1 cellular context compared by ENCODE assay signal in the genomic region with DNA sequence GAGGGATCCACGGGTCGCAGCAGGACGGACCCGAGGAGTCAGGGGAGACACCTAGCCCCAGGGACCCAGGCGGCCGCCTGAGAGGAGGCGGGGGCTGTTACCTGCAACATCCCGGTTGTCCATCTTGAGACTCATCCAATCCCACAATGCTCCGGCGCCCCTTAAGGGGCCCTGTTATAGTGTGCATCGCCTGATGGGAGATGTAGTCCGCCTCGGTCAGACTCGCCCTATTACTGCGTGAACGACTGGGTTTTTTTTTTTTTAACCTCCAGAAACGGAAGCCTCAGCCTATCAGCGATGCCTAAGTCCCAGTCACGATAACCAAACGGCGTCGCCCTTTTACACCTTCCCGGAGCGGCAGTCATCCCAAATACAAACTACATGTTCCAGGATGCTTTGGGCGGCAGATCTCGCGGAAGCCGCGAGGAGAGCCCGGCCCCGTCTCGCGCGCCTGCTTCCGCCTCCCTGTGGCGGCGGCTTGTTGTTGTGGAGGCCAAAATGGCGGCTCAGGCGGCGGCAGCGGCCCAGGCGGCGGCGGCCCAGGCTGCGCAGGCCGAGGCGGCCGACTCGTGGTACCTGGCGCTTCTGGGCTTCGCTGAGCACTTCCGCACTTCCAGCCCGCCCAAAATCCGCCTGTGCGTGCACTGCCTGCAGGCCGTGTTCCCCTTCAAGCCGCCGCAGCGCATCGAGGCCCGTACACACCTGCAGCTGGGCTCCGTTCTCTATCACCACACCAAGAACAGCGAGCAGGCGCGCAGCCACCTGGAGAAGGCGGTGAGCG.
TF ChIP-seq lines count a peak whose summit lies in the region.

A gene with protein sequence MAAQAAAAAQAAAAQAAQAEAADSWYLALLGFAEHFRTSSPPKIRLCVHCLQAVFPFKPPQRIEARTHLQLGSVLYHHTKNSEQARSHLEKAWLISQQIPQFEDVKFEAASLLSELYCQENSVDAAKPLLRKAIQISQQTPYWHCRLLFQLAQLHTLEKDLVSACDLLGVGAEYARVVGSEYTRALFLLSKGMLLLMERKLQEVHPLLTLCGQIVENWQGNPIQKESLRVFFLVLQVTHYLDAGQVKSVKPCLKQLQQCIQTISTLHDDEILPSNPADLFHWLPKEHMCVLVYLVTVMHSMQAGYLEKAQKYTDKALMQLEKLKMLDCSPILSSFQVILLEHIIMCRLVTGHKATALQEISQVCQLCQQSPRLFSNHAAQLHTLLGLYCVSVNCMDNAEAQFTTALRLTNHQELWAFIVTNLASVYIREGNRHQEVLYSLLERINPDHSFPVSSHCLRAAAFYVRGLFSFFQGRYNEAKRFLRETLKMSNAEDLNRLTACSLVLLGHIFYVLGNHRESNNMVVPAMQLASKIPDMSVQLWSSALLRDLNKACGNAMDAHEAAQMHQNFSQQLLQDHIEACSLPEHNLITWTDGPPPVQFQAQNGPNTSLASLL (plus strand): TSS at position 468 of the 781 bp plus-strand sequence. CDS start 31 bp downstream, at position 499.
A gene with protein sequence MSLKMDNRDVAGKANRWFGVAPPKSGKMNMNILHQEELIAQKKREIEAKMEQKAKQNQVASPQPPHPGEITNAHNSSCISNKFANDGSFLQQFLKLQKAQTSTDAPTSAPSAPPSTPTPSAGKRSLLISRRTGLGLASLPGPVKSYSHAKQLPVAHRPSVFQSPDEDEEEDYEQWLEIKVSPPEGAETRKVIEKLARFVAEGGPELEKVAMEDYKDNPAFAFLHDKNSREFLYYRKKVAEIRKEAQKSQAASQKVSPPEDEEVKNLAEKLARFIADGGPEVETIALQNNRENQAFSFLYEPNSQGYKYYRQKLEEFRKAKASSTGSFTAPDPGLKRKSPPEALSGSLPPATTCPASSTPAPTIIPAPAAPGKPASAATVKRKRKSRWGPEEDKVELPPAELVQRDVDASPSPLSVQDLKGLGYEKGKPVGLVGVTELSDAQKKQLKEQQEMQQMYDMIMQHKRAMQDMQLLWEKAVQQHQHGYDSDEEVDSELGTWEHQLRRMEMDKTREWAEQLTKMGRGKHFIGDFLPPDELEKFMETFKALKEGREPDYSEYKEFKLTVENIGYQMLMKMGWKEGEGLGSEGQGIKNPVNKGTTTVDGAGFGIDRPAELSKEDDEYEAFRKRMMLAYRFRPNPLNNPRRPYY (minus strand): TSS at position 148 of the 781 bp plus-strand sequence. CDS start 13 bp downstream, at position 135.

TF ChIP-seq in K562, 482 proteins besides CTCF, POLR2A, EP300 and RAD21 (continued from another document and continues in another):
- TF ChIP-seq CEBPZ (IDR thresholded peaks at IDR 0.05; ENCODE audit: borderline replicate concordance, low read depth, low read length) (no peak), ZNF551 (CRISPR knock-in tag; IDR thresholded peaks at IDR 0.05) (no peak), CAMTA2 (CRISPR knock-in tag; conservative IDR thresholded peaks at IDR 0.05) (no peak), ZNF263 (CRISPR knock-in tag; IDR thresholded peaks at IDR 0.05; ENCODE audit: borderline replicate concordance) (peak; percentile 69; the same call in 1 of the 2 replicates), SAFB (IDR thresholded peaks at IDR 0.05; ENCODE audit: borderline replicate concordance, low read depth, low read length) (no peak), ELK3 (CRISPR knock-in tag; IDR thresholded peaks at IDR 0.05) (no peak), PHF20 (IDR thresholded peaks at IDR 0.05; ENCODE audit: partially characterized antibody) (peak; percentile 93), CBFA2T2 (conservative IDR thresholded peaks at IDR 0.05) (no peak), CXXC5 (CRISPR knock-in tag; IDR thresholded peaks at IDR 0.05) (peak; percentile 86), EGR1 (conservative IDR thresholded peaks at IDR 0.05) (no peak), ZNF384 (IDR thresholded peaks at IDR 0.05; ENCODE audit: low read depth, low read length) (peak; percentile 88), SMC3 (conservative IDR thresholded peaks at IDR 0.05; ENCODE audit: insufficient read depth, low read depth, low read length) (no peak), MEF2A (IDR thresholded peaks at IDR 0.05; ENCODE audit: control insufficient read depth, low read depth, low read length) (no peak), RAD51 (IDR thresholded peaks at IDR 0.05; ENCODE audit: borderline replicate concordance, low read depth) (no peak), RUNX1 (IDR thresholded peaks at IDR 0.05; ENCODE audit: low read depth) (no peak), ZNF354B (CRISPR knock-in tag; IDR thresholded peaks at IDR 0.05) (no peak), IRF2 (CRISPR knock-in tag; IDR thresholded peaks at IDR 0.05) (peak; percentile 81), CBX1 (IDR thresholded peaks at IDR 0.05; ENCODE audit: low read depth) (0 out of 2 replicates have a peak, but pooled peaks have one; percentile 30), PCBP2 (IDR thresholded peaks at IDR 0.05; ENCODE audit: low read depth, low read length, poor library complexity, severe bottlenecking) (no peak), ETS2 (tag; IDR thresholded peaks at IDR 0.05; ENCODE audit: borderline replicate concordance, poor library complexity, severe bottlenecking) (no peak), ZNF408 (CRISPR knock-in tag; IDR thresholded peaks at IDR 0.05; ENCODE audit: low read depth) (no peak), HIVEP1 (CRISPR knock-in tag; IDR thresholded peaks at IDR 0.05) (no peak), E2F3 (CRISPR knock-in tag; IDR thresholded peaks at IDR 0.05) (0 out of 2 replicates have a peak, but pooled peaks have one; percentile 65), SIN3A (IDR thresholded peaks at IDR 0.05; ENCODE audit: borderline replicate concordance in 2 of 2, control insufficient read depth in 1 of 2, low read depth in 2 of 2, low read length in 2 of 2) (peak; percentile 58 to 82; a peak in 1 of 4 replicates), KDM1A (IDR thresholded peaks at IDR 0.05) (no peak), ARNT (IDR thresholded peaks at IDR 0.05) (peak; percentile 29 to 94; a peak in 3 of 4 replicates), SAP30 (IDR thresholded peaks at IDR 0.05; ENCODE audit: borderline replicate concordance, insufficient read depth, low read depth, low read length, poor library complexity, severe bottlenecking) (peak; percentile 59), GTF2F1 (IDR thresholded peaks at IDR 0.05; ENCODE audit: low read depth, low read length) (0 out of 2 replicates have a peak, but pooled peaks have one; percentile 69), L3MBTL2 (IDR thresholded peaks at IDR 0.05) (peak; percentile 71), NR1H2 (CRISPR knock-in tag; IDR thresholded peaks at IDR 0.05) (peak; percentile 86; the same call in 1 of the 2 replicates), ZNF197 (CRISPR knock-in tag; IDR thresholded peaks at IDR 0.05; ENCODE audit: low read depth) (peak; percentile 94), ZNF668 (CRISPR knock-in tag; IDR thresholded peaks at IDR 0.05) (no peak; the same call in 1 of the 2 replicates), FOXJ2 (tag; IDR thresholded peaks at IDR 0.05) (peak; percentile 92), FOXK2 (conservative IDR thresholded peaks at IDR 0.05 in 1 of 2, IDR thresholded peaks at IDR 0.05 in 1 of 2; ENCODE audit: low read depth in 2 of 2) (peak; percentile 81 to 91), RCOR1 (IDR thresholded peaks at IDR 0.05; ENCODE audit: borderline replicate concordance in 1 of 2, low read depth in 2 of 2, low read length in 2 of 2) (peak in 1 of 2 experiments; percentile 45; a peak in 1 of 4 replicates), YBX1 (IDR thresholded peaks at IDR 0.05) (no peak)
- TF ChIP-seq, protein P1, sequence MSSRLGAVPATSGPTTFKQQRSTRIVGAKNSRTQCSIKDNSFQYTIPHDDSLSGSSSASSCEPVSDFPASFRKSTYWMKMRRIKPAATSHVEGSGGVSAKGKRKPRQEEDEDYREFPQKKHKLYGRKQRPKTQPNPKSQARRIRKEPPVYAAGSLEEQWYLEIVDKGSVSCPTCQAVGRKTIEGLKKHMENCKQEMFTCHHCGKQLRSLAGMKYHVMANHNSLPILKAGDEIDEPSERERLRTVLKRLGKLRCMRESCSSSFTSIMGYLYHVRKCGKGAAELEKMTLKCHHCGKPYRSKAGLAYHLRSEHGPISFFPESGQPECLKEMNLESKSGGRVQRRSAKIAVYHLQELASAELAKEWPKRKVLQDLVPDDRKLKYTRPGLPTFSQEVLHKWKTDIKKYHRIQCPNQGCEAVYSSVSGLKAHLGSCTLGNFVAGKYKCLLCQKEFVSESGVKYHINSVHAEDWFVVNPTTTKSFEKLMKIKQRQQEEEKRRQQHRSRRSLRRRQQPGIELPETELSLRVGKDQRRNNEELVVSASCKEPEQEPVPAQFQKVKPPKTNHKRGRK (tag; IDR thresholded peaks at IDR 0.05), result no peak
- TF ChIP-seq, protein P2, sequence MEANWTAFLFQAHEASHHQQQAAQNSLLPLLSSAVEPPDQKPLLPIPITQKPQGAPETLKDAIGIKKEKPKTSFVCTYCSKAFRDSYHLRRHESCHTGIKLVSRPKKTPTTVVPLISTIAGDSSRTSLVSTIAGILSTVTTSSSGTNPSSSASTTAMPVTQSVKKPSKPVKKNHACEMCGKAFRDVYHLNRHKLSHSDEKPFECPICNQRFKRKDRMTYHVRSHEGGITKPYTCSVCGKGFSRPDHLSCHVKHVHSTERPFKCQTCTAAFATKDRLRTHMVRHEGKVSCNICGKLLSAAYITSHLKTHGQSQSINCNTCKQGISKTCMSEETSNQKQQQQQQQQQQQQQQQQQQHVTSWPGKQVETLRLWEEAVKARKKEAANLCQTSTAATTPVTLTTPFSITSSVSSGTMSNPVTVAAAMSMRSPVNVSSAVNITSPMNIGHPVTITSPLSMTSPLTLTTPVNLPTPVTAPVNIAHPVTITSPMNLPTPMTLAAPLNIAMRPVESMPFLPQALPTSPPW (CRISPR knock-in tag; IDR thresholded peaks at IDR 0.05), result peak; percentile 58; the same call in 1 of the 2 replicates
- TF ChIP-seq, protein P3, sequence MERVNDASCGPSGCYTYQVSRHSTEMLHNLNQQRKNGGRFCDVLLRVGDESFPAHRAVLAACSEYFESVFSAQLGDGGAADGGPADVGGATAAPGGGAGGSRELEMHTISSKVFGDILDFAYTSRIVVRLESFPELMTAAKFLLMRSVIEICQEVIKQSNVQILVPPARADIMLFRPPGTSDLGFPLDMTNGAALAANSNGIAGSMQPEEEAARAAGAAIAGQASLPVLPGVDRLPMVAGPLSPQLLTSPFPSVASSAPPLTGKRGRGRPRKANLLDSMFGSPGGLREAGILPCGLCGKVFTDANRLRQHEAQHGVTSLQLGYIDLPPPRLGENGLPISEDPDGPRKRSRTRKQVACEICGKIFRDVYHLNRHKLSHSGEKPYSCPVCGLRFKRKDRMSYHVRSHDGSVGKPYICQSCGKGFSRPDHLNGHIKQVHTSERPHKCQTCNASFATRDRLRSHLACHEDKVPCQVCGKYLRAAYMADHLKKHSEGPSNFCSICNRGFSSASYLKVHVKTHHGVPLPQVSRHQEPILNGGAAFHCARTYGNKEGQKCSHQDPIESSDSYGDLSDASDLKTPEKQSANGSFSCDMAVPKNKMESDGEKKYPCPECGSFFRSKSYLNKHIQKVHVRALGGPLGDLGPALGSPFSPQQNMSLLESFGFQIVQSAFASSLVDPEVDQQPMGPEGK (CRISPR knock-in tag; IDR thresholded peaks at IDR 0.05; ENCODE audit: borderline replicate concordance), result no peak
- TF ChIP-seq, protein P4, sequence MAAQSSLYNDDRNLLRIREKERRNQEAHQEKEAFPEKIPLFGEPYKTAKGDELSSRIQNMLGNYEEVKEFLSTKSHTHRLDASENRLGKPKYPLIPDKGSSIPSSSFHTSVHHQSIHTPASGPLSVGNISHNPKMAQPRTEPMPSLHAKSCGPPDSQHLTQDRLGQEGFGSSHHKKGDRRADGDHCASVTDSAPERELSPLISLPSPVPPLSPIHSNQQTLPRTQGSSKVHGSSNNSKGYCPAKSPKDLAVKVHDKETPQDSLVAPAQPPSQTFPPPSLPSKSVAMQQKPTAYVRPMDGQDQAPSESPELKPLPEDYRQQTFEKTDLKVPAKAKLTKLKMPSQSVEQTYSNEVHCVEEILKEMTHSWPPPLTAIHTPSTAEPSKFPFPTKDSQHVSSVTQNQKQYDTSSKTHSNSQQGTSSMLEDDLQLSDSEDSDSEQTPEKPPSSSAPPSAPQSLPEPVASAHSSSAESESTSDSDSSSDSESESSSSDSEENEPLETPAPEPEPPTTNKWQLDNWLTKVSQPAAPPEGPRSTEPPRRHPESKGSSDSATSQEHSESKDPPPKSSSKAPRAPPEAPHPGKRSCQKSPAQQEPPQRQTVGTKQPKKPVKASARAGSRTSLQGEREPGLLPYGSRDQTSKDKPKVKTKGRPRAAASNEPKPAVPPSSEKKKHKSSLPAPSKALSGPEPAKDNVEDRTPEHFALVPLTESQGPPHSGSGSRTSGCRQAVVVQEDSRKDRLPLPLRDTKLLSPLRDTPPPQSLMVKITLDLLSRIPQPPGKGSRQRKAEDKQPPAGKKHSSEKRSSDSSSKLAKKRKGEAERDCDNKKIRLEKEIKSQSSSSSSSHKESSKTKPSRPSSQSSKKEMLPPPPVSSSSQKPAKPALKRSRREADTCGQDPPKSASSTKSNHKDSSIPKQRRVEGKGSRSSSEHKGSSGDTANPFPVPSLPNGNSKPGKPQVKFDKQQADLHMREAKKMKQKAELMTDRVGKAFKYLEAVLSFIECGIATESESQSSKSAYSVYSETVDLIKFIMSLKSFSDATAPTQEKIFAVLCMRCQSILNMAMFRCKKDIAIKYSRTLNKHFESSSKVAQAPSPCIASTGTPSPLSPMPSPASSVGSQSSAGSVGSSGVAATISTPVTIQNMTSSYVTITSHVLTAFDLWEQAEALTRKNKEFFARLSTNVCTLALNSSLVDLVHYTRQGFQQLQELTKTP (IDR thresholded peaks at IDR 0.05; ENCODE audit: low read depth in 1 of 2, partially characterized antibody in 2 of 2), result peak; percentile 69 to 99
